In genomic region chr10:36803229-36803628, GRCh38 we compare ENCODE assay signal across 21 cellular contexts.
DNase-seq lines count a peak whose midpoint lies in the region; ATAC-seq and TF ChIP-seq lines count a peak whose summit lies in the region.
"Had no signal": no experiment of that assay in that cellular context is flagged by ENCODE, and none has a peak within 500 bp of the region (broad histone marks: within the 10 kb centered on the region; RNA-seq: fewer than 3 reads in every experiment).

No MANE protein-coding gene starts in this region.

- 95% methylated on average over 6 of the region's 6 CpGs for WGBS in mesodermal cell (ENCODE audit: insufficient coverage in 2 of 2), 2 experiments
- WGBS in sigmoid colon, 2 donors, result 85 to 87% methylated on average over 6 of the region's 6 CpGs

- H3K4me1 Mint-ChIP-seq in brain, result peaks cover 30% of the 10 kb centered on the region
- H3K4me1 Mint-ChIP-seq: CD8-positive, alpha-beta memory T cell had no signal

- H3K9me3 ChIP-seq in BE2C (no peaks in the 10 kb centered on the region), mesodermal cell (ENCODE audit: control insufficient read depth, low read length) (no peaks in the 10 kb centered on the region), sigmoid colon (no peaks in the 10 kb centered on the region)
- H3K9me3 ChIP-seq: HAP-1 had no signal

- TF ChIP-seq POLR2A in sigmoid colon (IDR thresholded peaks at IDR 0.05), result no peak

- ATAC-seq in GM19035 (IDR thresholded peaks at IDR 0.05; ENCODE audit: unreplicated experiment), result no peak
- ATAC-seq in HG02938 (IDR thresholded peaks at IDR 0.05; ENCODE audit: unreplicated experiment), result no peak

- H3K9me3 Mint-ChIP-seq in brain, result peaks cover 2 to 18% (median 7%) of the 10 kb centered on the region in 5 experiments

- H3K4me3 ChIP-seq in BE2C (ENCODE audit: low read depth, low read length) (peak overlapping the region; percentile 15; the same call in 1 of the 2 replicates), mesodermal cell (ENCODE audit: extremely low read depth, insufficient read depth, low read length, poor library complexity, severe bottlenecking) (no peak overlapping the region), sigmoid colon (no peak overlapping the region)
- H3K4me3 ChIP-seq: HAP-1 had no signal

- no peaks in the 10 kb centered on the region for H3K27me3 ChIP-seq in BE2C
- no peaks in the 10 kb centered on the region for H3K27me3 ChIP-seq in sigmoid colon

- no peak for DNase-seq in BE2C
- no peak for DNase-seq in sigmoid colon
- no peak for DNase-seq in H4 (ENCODE audit: low spot score)
- no peak for DNase-seq in AG08396 (ENCODE audit: low spot score)
- DNase-seq: 8988T; AML-193; CD8-positive, alpha-beta memory T cell; NCI-H1436 treated with DMSO at 0.1 percent for 48 hours; NCI-H1930; NCI-H2227 treated with DMSO at 0.1 percent for 48 hours; NCI-H510A treated with DMSO at 0.1 percent for 48 hours; NCI-H748 treated with DMSO at 0.1 percent for 48 hours; SIG-M5 had no signal

- no peaks in the 10 kb centered on the region for H3K27me3 Mint-ChIP-seq in brain
- H3K27me3 Mint-ChIP-seq: CD8-positive, alpha-beta memory T cell had no signal

- H3K27ac ChIP-seq in mesodermal cell (ENCODE audit: low read depth, low read length, severe bottlenecking), result peak overlapping the region; percentile 48
- peak overlapping the region; percentile 28 to 67 (median 64) for H3K27ac ChIP-seq in sigmoid colon
- H3K27ac ChIP-seq: C4-2B, KMS-11, RWPE1 had no signal

- H3K4me1 ChIP-seq in BE2C (peaks cover 6% of the 10 kb centered on the region; the same call in 1 of the 2 replicates), mesodermal cell (ENCODE audit: control insufficient read depth, insufficient read depth, low read length, poor library complexity, severe bottlenecking) (no peaks in the 10 kb centered on the region), sigmoid colon (peaks cover 0 to 49% (median 33%) of the 10 kb centered on the region in 4 donors)
- H3K4me1 ChIP-seq: HAP-1 had no signal

- H3K4me3 Mint-ChIP-seq in brain, result peak overlapping the region in 3 of 5 experiments; percentile 28 to 64 (median 51)
- H3K4me3 Mint-ChIP-seq: CD8-positive, alpha-beta memory T cell had no signal

- no peak for TF ChIP-seq EP300 in sigmoid colon (IDR thresholded peaks at IDR 0.05)

- H3K36me3 ChIP-seq in BE2C (no peaks in the 10 kb centered on the region), mesodermal cell (ENCODE audit: control insufficient read depth, insufficient read depth, low read length) (no peaks in the 10 kb centered on the region), sigmoid colon (no peaks in the 10 kb centered on the region)
- H3K36me3 ChIP-seq: HAP-1 had no signal

- TF ChIP-seq CTCF in BE2C (IDR thresholded peaks at IDR 0.05; ENCODE audit: low read depth, low read length) (no peak), brain (conservative IDR thresholded peaks at IDR 0.05) (no peak), sigmoid colon (IDR thresholded peaks at IDR 0.05) (no peak)

- no peaks in the 10 kb centered on the region for H3K36me3 Mint-ChIP-seq in brain
- H3K36me3 Mint-ChIP-seq: CD8-positive, alpha-beta memory T cell had no signal

- H3K27ac Mint-ChIP-seq in brain, result peak overlapping the region in 4 of 5 experiments; percentile 3 to 94 (median 78)
- H3K27ac Mint-ChIP-seq: CD8-positive, alpha-beta memory T cell had no signal

- intact Hi-C loops in sigmoid colon (cut with DNase I), result no loop called here
